Comparison of ENCODE assay signal across 8 cellular contexts in the genomic region with DNA sequence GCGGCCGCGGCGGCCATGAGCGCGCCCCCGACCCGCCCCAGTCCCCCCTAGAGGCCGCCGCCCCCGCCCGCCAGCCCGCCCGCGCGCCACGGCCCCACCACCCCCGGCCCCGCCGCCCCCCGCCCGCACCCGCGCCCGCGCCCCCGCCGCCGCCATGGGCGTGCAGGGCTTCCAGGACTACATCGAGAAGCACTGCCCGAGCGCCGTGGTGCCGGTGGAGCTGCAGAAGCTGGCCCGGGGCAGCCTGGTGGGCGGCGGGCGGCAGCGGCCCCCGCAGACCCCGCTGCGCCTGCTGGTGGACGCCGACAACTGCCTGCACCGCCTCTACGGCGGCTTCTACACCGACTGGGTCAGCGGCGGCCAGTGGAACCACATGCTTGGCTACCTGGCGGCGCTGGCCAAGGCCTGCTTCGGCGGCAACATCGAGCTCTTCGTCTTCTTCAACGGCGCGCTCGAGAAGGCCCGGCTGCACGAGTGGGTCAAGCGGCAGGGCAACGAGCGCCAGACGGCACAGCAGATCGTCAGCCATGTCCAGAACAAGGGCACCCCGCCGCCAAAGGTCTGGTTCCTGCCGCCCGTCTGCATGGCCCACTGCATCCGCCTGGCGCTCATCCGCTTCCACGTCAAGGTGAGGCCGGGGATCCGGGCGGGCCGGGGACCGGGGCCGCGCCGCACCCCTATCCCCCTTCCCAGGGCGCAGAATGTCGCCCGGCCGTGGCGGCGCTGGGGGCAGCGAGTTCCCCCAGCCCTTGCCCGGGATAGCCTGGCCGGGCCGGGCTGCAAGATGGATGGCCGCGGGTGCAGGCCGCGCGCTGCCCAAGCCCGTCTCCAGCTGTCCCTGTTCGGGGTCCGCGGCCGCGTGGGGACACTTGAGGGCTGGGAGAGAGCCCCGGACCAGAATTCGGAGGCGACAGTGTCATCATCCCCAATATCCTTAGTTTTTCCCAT. TPM values are rescaled to one million over a fixed set of nuclear protein-coding genes. Genes with fewer than 3 reads are reported as not detected.
DNase-seq lines count a peak whose midpoint lies in the region; ATAC-seq and TF ChIP-seq lines count a peak whose summit lies in the region.

No MANE protein-coding gene starts in this region.

- intact Hi-C loops in activated B cell treated with CpG ODN at 0.5 μM for 24 hours (cut with micrococcal nuclease), result loop anchor here (2.0 to 10.0 kb wide), 9 partner anchors 13 to 1337 kb away; a partner anchor contains a TSS

- POLR2A ChIA-PET in activated B cell treated with CpG ODN at 0.5 μM for 24 hours (lab: Charles Lee), result interaction anchor here (1.1 to 4.7 kb wide), 4 partner anchors 8 to 343 kb away, joined by 3 to 38 read pairs (median 4); no protein-coding TSS in a partner anchor

- ATAC-seq in activated B cell treated with CpG ODN at 0.5 μM for 24 hours (ENCODE audit: low read depth) (peak; percentile 5), HG03196 (IDR thresholded peaks at IDR 0.05; ENCODE audit: unreplicated experiment) (no peak)

- H3K36me3 Mint-ChIP-seq in activated B cell treated with CpG ODN at 0.5 μM for 24 hours (ENCODE audit: low read depth), result peaks cover 29% of the 10 kb centered on the region

- H3K4me1 Mint-ChIP-seq in activated B cell treated with CpG ODN at 0.5 μM for 24 hours, result peaks cover 46% of the 10 kb centered on the region

- no peak for TF ChIP-seq CTCF in activated B cell treated with CpG ODN at 0.5 μM for 24 hours (IDR thresholded peaks at IDR 0.05)

- H3K27ac Mint-ChIP-seq in activated B cell treated with CpG ODN at 0.5 μM for 24 hours, result peak overlapping the region; percentile 97

- CTCF ChIA-PET in activated B cell treated with CpG ODN at 0.5 μM for 24 hours (lab: Charles Lee), result no interaction called here

- H3K27me3 Mint-ChIP-seq in activated B cell treated with CpG ODN at 0.5 μM for 24 hours, result no peaks in the 10 kb centered on the region

- H3K4me3 Mint-ChIP-seq in activated B cell treated with CpG ODN at 0.5 μM for 24 hours, result peak overlapping the region; percentile 96

- DNase-seq in NCI-H1092 treated with DMSO at 0.1 percent for 48 hours (lab: John Stamatoyannopoulos, UW) (peak; percentile 59), NCI-H1092 (lab: John Stamatoyannopoulos, UW) (no peak), HS-27A (ENCODE audit: low read depth) (peak; percentile 9), activated B cell treated with CpG ODN at 0.5 μM for 24 hours (peak; percentile 40), caudate nucleus (lab: John Stamatoyannopoulos, UW) (peak in 42 of 61 donors; percentile 8 to 78 (median 47)), kidney tubule cell (ENCODE audit: low spot score) (peak; percentile 58)
- DNase-seq in stimulated activated CD4-positive, alpha-beta T cell treated with anti-CD3 and anti-CD28 coated beads, Interleukin-1b, Interleukin-23, amount 100 ng/mL, for 48 hours, result peak; percentile 46

- H3K27ac ChIP-seq in caudate nucleus (ENCODE audit: low read depth, low read length), result peak overlapping the region; percentile 77

- H3K9me3 Mint-ChIP-seq in activated B cell treated with CpG ODN at 0.5 μM for 24 hours, result no peaks in the 10 kb centered on the region

RNA-seq across cellular contexts. Expression of a gene that starts 0.6 kb away (rescaled TPM):
- 99.1 and 107 TPM in 2 replicates for total RNA-seq in activated B cell treated with CpG ODN at 0.5 μM for 24 hours

RNA-seq across cellular contexts. Expression of a gene that starts 1.3 kb away (rescaled TPM):
- total RNA-seq in activated B cell treated with CpG ODN at 0.5 μM for 24 hours, result 35.8 and 39.0 TPM in 2 replicates
